Comparison of ENCODE assay signal across 17 cellular contexts in genomic region chr3:15476378-15476777, GRCh38. TPM values are rescaled to one million over a fixed set of nuclear protein-coding genes. Genes with fewer than 3 reads are reported as not detected.
DNase-seq lines count a peak whose midpoint lies in the region; ATAC-seq and TF ChIP-seq lines count a peak whose summit lies in the region.
"Had no signal": no experiment of that assay in that cellular context is flagged by ENCODE, and none has a peak within 500 bp of the region (broad histone marks: within the 10 kb centered on the region; RNA-seq: fewer than 3 reads in every experiment).

No MANE protein-coding gene starts in this region.

- TF ChIP-seq CTCF in BE2C (IDR thresholded peaks at IDR 0.05; ENCODE audit: low read depth, low read length) = no peak
- TF ChIP-seq CTCF in brain microvascular endothelial cell (IDR thresholded peaks at IDR 0.05; ENCODE audit: low read depth, low read length, missing control alignments) = no peak

- DNase-seq in BE2C (peak; percentile 35), LHCN-M2 (ENCODE audit: low read depth) (peak; percentile 70), brain microvascular endothelial cell (peak; percentile 23), iris pigment epithelial cell (ENCODE audit: low read depth) (peak; percentile 37), 8988T (no peak), AG08396 (ENCODE audit: low spot score) (no peak), mesenteric fat pad (ENCODE audit: low spot score) (no peak)
- DNase-seq: activated CD4-positive, alpha-beta T cell treated with anti-CD3 and anti-CD28 coated beads, Interleukin-2, amount 10 ng/mL, durations not matched to agents 7 days and 5 days; activated CD8-positive, alpha-beta memory T cell treated with anti-CD3 and anti-CD28 coated beads, Interleukin-2, amount 50 U/mL, for 48 hours; activated gamma-delta T cell treated with Interleukin-2 at 50 U/mL for 16 hours; cerebellar nuclear complex; foreskin melanocyte; HFFc6; left cardiac atrium; NK-92 treated with Interleukin-12 subunit alpha and Interleukin-12 subunit beta, amount 100 ng/mL, for 24 hours; stimulated activated naive CD8-positive, alpha-beta T cell treated with anti-CD3 and anti-CD28 coated beads, Interleukin-15, Interleukin-2, amounts not matched to agents 100 U/mL and 50 U/mL, for 24 hours had no signal

- no peaks in the 10 kb centered on the region for H3K9me3 ChIP-seq in BE2C

- in situ Hi-C loops in brain microvascular endothelial cell (cut with HindIII; ENCODE audit: low pct_ligation_motif_present, low sequenced_read_pairs) = no loop called here

- H3K4me3 ChIP-seq in BE2C (ENCODE audit: low read depth, low read length) = no peak overlapping the region
- no peak overlapping the region for H3K4me3 ChIP-seq in brain microvascular endothelial cell (ENCODE audit: low read depth, low read length)

- ATAC-seq in GM18909 (IDR thresholded peaks at IDR 0.05; ENCODE audit: poor library complexity, unreplicated experiment) = no peak
- ATAC-seq: stimulated activated naive CD8-positive, alpha-beta T cell treated with anti-CD3 and anti-CD28 coated beads, Interleukin-15, Interleukin-2, amounts not matched to agents 100 U/mL and 50 U/mL, for 24 hours had no signal

- no peak overlapping the region for H3K27ac ChIP-seq in brain microvascular endothelial cell

- H3K36me3 ChIP-seq in BE2C (no peaks in the 10 kb centered on the region), brain microvascular endothelial cell (replicated peaks) (no peaks in the 10 kb centered on the region)

- H3K27me3 ChIP-seq in BE2C (no peaks in the 10 kb centered on the region), brain microvascular endothelial cell (replicated peaks) (no peaks in the 10 kb centered on the region)

- H3K4me1 ChIP-seq in BE2C = peaks cover 17% of the 10 kb centered on the region

RNA-seq across cellular contexts. Expression of gene COLQ, which starts 45.1 kb away (rescaled TPM):
- 1.9 TPM for polyA plus RNA-seq in BE2C (2012; ENCODE audit: insufficient read depth, insufficient read length, low read depth)
- total RNA-seq in LHCN-M2 (2014; rRNA removed) (0.13 and 0.40 TPM in 2 replicates), mesenteric fat pad (0.74 TPM)
- polyA plus RNA-seq in LHCN-M2 (2012) = 0.34 TPM

RNA-seq across cellular contexts. Expression of gene EAF1, which starts 49.0 kb away (rescaled TPM):
- 16.9 TPM for polyA plus RNA-seq in BE2C (2012; ENCODE audit: insufficient read depth, insufficient read length, low read depth)
- total RNA-seq in LHCN-M2 (2014; rRNA removed) (17.6 and 20.3 TPM in 2 replicates), mesenteric fat pad (18.9 TPM)
- polyA plus RNA-seq in LHCN-M2 (2012) = 6.2 TPM

RNA-seq across cellular contexts. Expression of gene METTL6, which starts 49.0 kb away (rescaled TPM):
- 9.2 TPM for polyA plus RNA-seq in BE2C (2012; ENCODE audit: insufficient read depth, insufficient read length, low read depth)
- total RNA-seq in LHCN-M2 (2014; rRNA removed) = 26.5 and 26.9 TPM in 2 replicates
- polyA plus RNA-seq in LHCN-M2 (2012) = 18.0 TPM
- 12.1 TPM for total RNA-seq in mesenteric fat pad

Comparison
In these comparisons a context has a peak if more than half of its experiments do, and no peak if none do; other contexts are left out.
1. DNase-seq: peak in BE2C (single experiment), LHCN-M2 (single experiment), brain microvascular endothelial cell (single experiment) and iris pigment epithelial cell (single experiment); none in 8988T (single experiment), AG08396 (single experiment) and mesenteric fat pad (single experiment).